1 cellular context compared by ENCODE assay signal in genomic region chr20:50390685-50391443, GRCh38.
A peak's percentile ranks its signal among the peaks of the same experiment; 100 is the strongest.
TF ChIP-seq lines count a peak whose summit lies in the region.

No MANE protein-coding gene starts in this region.

TF ChIP-seq in HepG2, 621 proteins besides CTCF, POLR2A, EP300 and RAD21 (continued from another document and continues in another):
- TF ChIP-seq AKAP8 (CRISPR knock-in tag; IDR thresholded peaks at IDR 0.05) (no peak), NCOA1 (CRISPR knock-in tag; IDR thresholded peaks at IDR 0.05) (no peak), MAZ (IDR thresholded peaks at IDR 0.05; ENCODE audit: borderline replicate concordance, low read depth, low read length) (no peak), MAZ (CRISPR knock-in tag; IDR thresholded peaks at IDR 0.05; ENCODE audit: low read depth) (no peak), ZNF354B (CRISPR knock-in tag; IDR thresholded peaks at IDR 0.05) (0 out of 2 replicates have a peak, but pooled peaks have one; percentile 18), SATB2 (CRISPR knock-in tag; IDR thresholded peaks at IDR 0.05) (no peak), ZNF484 (CRISPR knock-in tag; IDR thresholded peaks at IDR 0.05; ENCODE audit: borderline replicate concordance, low read depth) (no peak), ZBTB37 (CRISPR knock-in tag; IDR thresholded peaks at IDR 0.05) (no peak), CHD2 (IDR thresholded peaks at IDR 0.05; ENCODE audit: low read depth, low read length) (0 out of 2 replicates have a peak, but pooled peaks have one; percentile 36), YEATS2 (CRISPR knock-in tag; IDR thresholded peaks at IDR 0.05; ENCODE audit: borderline replicate concordance) (0 out of 2 replicates have a peak, but pooled peaks have one; percentile 16), TMF1 (CRISPR knock-in tag; IDR thresholded peaks at IDR 0.05; ENCODE audit: low read depth) (0 out of 2 replicates have a peak, but pooled peaks have one; percentile 1), SAFB2 (CRISPR knock-in tag; IDR thresholded peaks at IDR 0.05; ENCODE audit: borderline replicate concordance, low read depth) (0 out of 2 replicates have a peak, but pooled peaks have one; percentile 32), TBL1XR1 (IDR thresholded peaks at IDR 0.05; ENCODE audit: borderline replicate concordance, low read length, partially characterized antibody) (no peak), ZNF552 (CRISPR knock-in tag; IDR thresholded peaks at IDR 0.05; ENCODE audit: borderline replicate concordance) (no peak), MZF1 (CRISPR knock-in tag; IDR thresholded peaks at IDR 0.05; ENCODE audit: borderline replicate concordance) (no peak), ARID4A (CRISPR knock-in tag; IDR thresholded peaks at IDR 0.05; ENCODE audit: borderline replicate concordance) (no peak), ZNF225 (CRISPR knock-in tag; IDR thresholded peaks at IDR 0.05) (0 out of 2 replicates have a peak, but pooled peaks have one; percentile 44), ZZZ3 (CRISPR knock-in tag; IDR thresholded peaks at IDR 0.05; ENCODE audit: borderline replicate concordance) (no peak), TOPORS (CRISPR knock-in tag; IDR thresholded peaks at IDR 0.05) (no peak), ATF6 (CRISPR knock-in tag; conservative IDR thresholded peaks at IDR 0.05) (no peak), EEA1 (CRISPR knock-in tag; IDR thresholded peaks at IDR 0.05; ENCODE audit: borderline replicate concordance) (peak; percentile 10; the same call in 1 of the 2 replicates), BCL6 (CRISPR knock-in tag; IDR thresholded peaks at IDR 0.05) (no peak), PPARG (CRISPR knock-in tag; conservative IDR thresholded peaks at IDR 0.05) (no peak), XBP1 (CRISPR knock-in tag; IDR thresholded peaks at IDR 0.05) (no peak), ZNF724P (CRISPR knock-in tag; IDR thresholded peaks at IDR 0.05; ENCODE audit: borderline replicate concordance) (no peak), FOXP4 (CRISPR knock-in tag; IDR thresholded peaks at IDR 0.05) (no peak), NFE2L2 (IDR thresholded peaks at IDR 0.05; ENCODE audit: low read length) (no peak), HDAC1 (CRISPR knock-in tag; IDR thresholded peaks at IDR 0.05) (no peak), ZNF678 (CRISPR knock-in tag; IDR thresholded peaks at IDR 0.05) (peak; percentile 0; the same call in 1 of the 2 replicates), TIGD3 (CRISPR knock-in tag; IDR thresholded peaks at IDR 0.05; ENCODE audit: borderline replicate concordance) (no peak), AGO1 (IDR thresholded peaks at IDR 0.05; ENCODE audit: low read depth, low read length, poor library complexity, severe bottlenecking) (no peak), SRF (IDR thresholded peaks at IDR 0.05; ENCODE audit: low read depth, low read length) (no peak), MAF1 (CRISPR knock-in tag; IDR thresholded peaks at IDR 0.05; ENCODE audit: borderline replicate concordance) (no peak), ZNF790 (CRISPR knock-in tag; IDR thresholded peaks at IDR 0.05; ENCODE audit: borderline replicate concordance) (no peak), TP53 (CRISPR knock-in tag; conservative IDR thresholded peaks at IDR 0.05) (no peak), SALL2 (CRISPR knock-in tag; IDR thresholded peaks at IDR 0.05) (no peak), ZNF709 (CRISPR knock-in tag; IDR thresholded peaks at IDR 0.05) (no peak), RAD51 (IDR thresholded peaks at IDR 0.05; ENCODE audit: borderline replicate concordance) (no peak), RFX5 (IDR thresholded peaks at IDR 0.05; ENCODE audit: low read depth, low read length) (no peak), ZNF891 (CRISPR knock-in tag; IDR thresholded peaks at IDR 0.05) (no peak), PCBP2 (optimal IDR thresholded peaks at IDR 0.05; ENCODE audit: low read depth, low read length, poor library complexity, severe bottlenecking) (no peak)
- TF ChIP-seq, protein P1, sequence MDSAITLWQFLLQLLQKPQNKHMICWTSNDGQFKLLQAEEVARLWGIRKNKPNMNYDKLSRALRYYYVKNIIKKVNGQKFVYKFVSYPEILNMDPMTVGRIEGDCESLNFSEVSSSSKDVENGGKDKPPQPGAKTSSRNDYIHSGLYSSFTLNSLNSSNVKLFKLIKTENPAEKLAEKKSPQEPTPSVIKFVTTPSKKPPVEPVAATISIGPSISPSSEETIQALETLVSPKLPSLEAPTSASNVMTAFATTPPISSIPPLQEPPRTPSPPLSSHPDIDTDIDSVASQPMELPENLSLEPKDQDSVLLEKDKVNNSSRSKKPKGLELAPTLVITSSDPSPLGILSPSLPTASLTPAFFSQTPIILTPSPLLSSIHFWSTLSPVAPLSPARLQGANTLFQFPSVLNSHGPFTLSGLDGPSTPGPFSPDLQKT (CRISPR knock-in tag; IDR thresholded peaks at IDR 0.05; ENCODE audit: borderline replicate concordance): no peak
- TF ChIP-seq, protein P2, sequence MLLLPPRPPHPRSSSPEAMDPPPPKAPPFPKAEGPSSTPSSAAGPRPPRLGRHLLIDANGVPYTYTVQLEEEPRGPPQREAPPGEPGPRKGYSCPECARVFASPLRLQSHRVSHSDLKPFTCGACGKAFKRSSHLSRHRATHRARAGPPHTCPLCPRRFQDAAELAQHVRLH (CRISPR knock-in tag; IDR thresholded peaks at IDR 0.05; ENCODE audit: borderline replicate concordance, low read depth): peak; percentile 11; the same call in 1 of the 2 replicates
- TF ChIP-seq, protein P3, sequence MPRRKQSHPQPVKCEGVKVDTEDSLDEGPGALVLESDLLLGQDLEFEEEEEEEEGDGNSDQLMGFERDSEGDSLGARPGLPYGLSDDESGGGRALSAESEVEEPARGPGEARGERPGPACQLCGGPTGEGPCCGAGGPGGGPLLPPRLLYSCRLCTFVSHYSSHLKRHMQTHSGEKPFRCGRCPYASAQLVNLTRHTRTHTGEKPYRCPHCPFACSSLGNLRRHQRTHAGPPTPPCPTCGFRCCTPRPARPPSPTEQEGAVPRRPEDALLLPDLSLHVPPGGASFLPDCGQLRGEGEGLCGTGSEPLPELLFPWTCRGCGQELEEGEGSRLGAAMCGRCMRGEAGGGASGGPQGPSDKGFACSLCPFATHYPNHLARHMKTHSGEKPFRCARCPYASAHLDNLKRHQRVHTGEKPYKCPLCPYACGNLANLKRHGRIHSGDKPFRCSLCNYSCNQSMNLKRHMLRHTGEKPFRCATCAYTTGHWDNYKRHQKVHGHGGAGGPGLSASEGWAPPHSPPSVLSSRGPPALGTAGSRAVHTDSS (CRISPR knock-in tag; conservative IDR thresholded peaks at IDR 0.05): no peak
- TF ChIP-seq, protein P4, sequence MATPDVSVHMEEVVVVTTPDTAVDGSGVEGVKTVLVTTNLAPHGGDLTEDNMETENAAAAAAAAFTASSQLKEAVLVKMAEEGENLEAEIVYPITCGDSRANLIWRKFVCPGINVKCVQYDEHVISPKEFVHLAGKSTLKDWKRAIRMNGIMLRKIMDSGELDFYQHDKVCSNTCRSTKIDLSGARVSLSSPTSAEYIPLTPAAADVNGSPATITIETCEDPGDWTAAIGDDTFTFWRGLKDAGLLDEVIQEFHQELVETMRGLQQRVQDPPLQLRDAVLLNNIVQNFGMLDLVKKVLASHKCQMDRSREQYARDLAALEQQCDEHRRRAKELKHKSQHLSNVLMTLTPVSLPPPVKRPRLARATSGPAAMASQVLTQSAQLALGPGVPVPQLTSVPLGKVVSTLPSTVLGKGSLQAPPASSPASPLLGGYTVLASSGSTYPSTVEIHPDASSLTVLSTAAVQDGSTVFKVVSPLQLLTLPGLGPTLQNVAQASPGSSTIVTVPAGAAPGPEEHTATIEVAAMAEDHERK (CRISPR knock-in tag; IDR thresholded peaks at IDR 0.05; ENCODE audit: low read depth): no peak
- TF ChIP-seq, protein P5, sequence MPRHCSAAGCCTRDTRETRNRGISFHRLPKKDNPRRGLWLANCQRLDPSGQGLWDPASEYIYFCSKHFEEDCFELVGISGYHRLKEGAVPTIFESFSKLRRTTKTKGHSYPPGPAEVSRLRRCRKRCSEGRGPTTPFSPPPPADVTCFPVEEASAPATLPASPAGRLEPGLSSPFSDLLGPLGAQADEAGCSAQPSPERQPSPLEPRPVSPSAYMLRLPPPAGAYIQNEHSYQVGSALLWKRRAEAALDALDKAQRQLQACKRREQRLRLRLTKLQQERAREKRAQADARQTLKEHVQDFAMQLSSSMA (CRISPR knock-in tag; IDR thresholded peaks at IDR 0.05): no peak
- TF ChIP-seq, protein P6, sequence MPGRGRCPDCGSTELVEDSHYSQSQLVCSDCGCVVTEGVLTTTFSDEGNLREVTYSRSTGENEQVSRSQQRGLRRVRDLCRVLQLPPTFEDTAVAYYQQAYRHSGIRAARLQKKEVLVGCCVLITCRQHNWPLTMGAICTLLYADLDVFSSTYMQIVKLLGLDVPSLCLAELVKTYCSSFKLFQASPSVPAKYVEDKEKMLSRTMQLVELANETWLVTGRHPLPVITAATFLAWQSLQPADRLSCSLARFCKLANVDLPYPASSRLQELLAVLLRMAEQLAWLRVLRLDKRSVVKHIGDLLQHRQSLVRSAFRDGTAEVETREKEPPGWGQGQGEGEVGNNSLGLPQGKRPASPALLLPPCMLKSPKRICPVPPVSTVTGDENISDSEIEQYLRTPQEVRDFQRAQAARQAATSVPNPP (CRISPR knock-in tag; IDR thresholded peaks at IDR 0.05): no peak
